In genomic region chr7:77651544-77652162, GRCh38 we compare ENCODE assay signal across 8 cellular contexts. TPM values are rescaled to one million over a fixed set of nuclear protein-coding genes. Genes with fewer than 3 reads are reported as not detected.
DNase-seq lines count a peak whose midpoint lies in the region; ATAC-seq lines count a peak whose summit lies in the region.

No MANE protein-coding gene starts in this region.

- ATAC-seq in HG02588 (IDR thresholded peaks at IDR 0.05; ENCODE audit: unreplicated experiment) = no peak

- peak; percentile 46 for DNase-seq in activated naive CD4-positive, alpha-beta T cell treated with anti-CD3 and anti-CD28 coated beads for 36 hours
- no peak for DNase-seq in activated naive CD4-positive, alpha-beta T cell (lab: John Stamatoyannopoulos, UW)
- DNase-seq in Kasumi-1 (lab: John Stamatoyannopoulos, UW) (peak; percentile 55), T follicular helper cell (ENCODE audit: low read depth) (peak; percentile 12), fibroblast of gingiva (ENCODE audit: low read depth) (peak; percentile 26), pons (ENCODE audit: low spot score) (peak; percentile 62), 8988T (no peak)

- H3K4me1 Mint-ChIP-seq in activated naive CD4-positive, alpha-beta T cell treated with anti-CD3 and anti-CD28 coated beads for 36 hours (ENCODE audit: low read depth) = no peaks in the 10 kb centered on the region

- H3K36me3 Mint-ChIP-seq in activated naive CD4-positive, alpha-beta T cell treated with anti-CD3 and anti-CD28 coated beads for 36 hours (ENCODE audit: low read depth) = no peaks in the 10 kb centered on the region

- no peak overlapping the region for H3K4me3 Mint-ChIP-seq in activated naive CD4-positive, alpha-beta T cell treated with anti-CD3 and anti-CD28 coated beads for 36 hours

- no peaks in the 10 kb centered on the region for H3K27me3 Mint-ChIP-seq in activated naive CD4-positive, alpha-beta T cell treated with anti-CD3 and anti-CD28 coated beads for 36 hours (ENCODE audit: low read depth)

- intact Hi-C loops in activated naive CD4-positive, alpha-beta T cell treated with anti-CD3 and anti-CD28 coated beads for 36 hours (cut with micrococcal nuclease) = loop anchor here (1.0 kb wide), 1 partner anchor 108 kb away; no protein-coding TSS in a partner anchor

- H3K27ac Mint-ChIP-seq in activated naive CD4-positive, alpha-beta T cell treated with anti-CD3 and anti-CD28 coated beads for 36 hours = no peak overlapping the region

- CTCF ChIA-PET in activated naive CD4-positive, alpha-beta T cell treated with anti-CD3 and anti-CD28 coated beads for 36 hours (lab: Charles Lee) = interaction anchor here (0.6 to 3.1 kb wide), 42 partner anchors 8 to 389 kb away, joined by 3 to 28 read pairs (median 4); partner anchors contain the start of genes PHTF2, RSBN1L and TMEM60

- H3K9me3 Mint-ChIP-seq in activated naive CD4-positive, alpha-beta T cell treated with anti-CD3 and anti-CD28 coated beads for 36 hours = no peaks in the 10 kb centered on the region

RNA-seq across cellular contexts. Expression of gene RSBN1L, which starts 44.6 kb away (rescaled TPM):
- total RNA-seq in activated naive CD4-positive, alpha-beta T cell treated with anti-CD3 and anti-CD28 coated beads for 36 hours = 10 to 100 TPM; 15.7 to 16.9 TPM

Comparison
In these comparisons a context has a peak if more than half of its experiments do, and no peak if none do; other contexts are left out.
1. DNase-seq: peak in activated naive CD4-positive, alpha-beta T cell treated with anti-CD3 and anti-CD28 coated beads for 36 hours (single experiment), Kasumi-1 (2 of 2), T follicular helper cell (single experiment), fibroblast of gingiva (single experiment) and pons (single experiment); none in activated naive CD4-positive, alpha-beta T cell (0 of 4) and 8988T (single experiment).